ENCODE assay signal across 1 cellular context in the genomic region with DNA sequence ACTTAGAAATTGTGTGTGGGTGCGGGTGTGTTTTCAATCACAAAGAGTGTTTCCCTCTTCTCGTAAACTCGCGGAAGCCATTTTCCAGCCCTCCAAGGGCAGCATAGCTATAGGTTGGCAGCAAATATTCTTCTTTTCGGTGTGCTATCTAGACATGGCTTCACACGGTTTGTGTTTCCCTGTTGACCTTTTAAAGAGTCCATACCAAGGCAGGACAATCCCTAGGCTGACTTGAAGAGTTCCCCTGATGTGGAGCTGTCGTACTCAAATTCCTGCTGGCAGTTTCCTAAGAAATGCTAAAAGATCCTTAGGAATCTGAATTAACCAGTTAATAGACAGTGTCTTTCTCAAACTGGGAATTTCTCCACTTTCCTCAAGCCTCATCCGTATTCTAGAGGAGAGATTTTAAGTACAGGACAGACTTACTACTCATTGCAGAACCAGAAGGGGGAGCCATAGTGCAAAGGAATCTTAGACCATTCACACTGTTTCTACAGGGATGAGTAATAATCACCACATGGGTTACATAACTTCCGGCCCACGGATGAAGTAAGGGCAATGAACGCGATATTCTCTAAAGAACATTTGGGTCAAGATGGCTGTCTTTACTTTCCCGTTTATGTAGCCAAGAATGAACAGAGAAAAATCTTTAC.
TF ChIP-seq lines count a peak whose summit lies in the region.

No MANE protein-coding gene starts in this region.

TF ChIP-seq in HepG2, 621 proteins besides CTCF, POLR2A, EP300 and RAD21 (continued from another document and continues in another):
- peak; percentile 68; the same call in 1 of the 2 replicates for TF ChIP-seq JUND (CRISPR knock-in tag; IDR thresholded peaks at IDR 0.05)
- no peak for TF ChIP-seq SUZ12 (IDR thresholded peaks at IDR 0.05; ENCODE audit: low read depth, low read length)
- no peak for TF ChIP-seq NRL (CRISPR knock-in tag; IDR thresholded peaks at IDR 0.05; ENCODE audit: borderline replicate concordance)
- TF ChIP-seq, protein P1, sequence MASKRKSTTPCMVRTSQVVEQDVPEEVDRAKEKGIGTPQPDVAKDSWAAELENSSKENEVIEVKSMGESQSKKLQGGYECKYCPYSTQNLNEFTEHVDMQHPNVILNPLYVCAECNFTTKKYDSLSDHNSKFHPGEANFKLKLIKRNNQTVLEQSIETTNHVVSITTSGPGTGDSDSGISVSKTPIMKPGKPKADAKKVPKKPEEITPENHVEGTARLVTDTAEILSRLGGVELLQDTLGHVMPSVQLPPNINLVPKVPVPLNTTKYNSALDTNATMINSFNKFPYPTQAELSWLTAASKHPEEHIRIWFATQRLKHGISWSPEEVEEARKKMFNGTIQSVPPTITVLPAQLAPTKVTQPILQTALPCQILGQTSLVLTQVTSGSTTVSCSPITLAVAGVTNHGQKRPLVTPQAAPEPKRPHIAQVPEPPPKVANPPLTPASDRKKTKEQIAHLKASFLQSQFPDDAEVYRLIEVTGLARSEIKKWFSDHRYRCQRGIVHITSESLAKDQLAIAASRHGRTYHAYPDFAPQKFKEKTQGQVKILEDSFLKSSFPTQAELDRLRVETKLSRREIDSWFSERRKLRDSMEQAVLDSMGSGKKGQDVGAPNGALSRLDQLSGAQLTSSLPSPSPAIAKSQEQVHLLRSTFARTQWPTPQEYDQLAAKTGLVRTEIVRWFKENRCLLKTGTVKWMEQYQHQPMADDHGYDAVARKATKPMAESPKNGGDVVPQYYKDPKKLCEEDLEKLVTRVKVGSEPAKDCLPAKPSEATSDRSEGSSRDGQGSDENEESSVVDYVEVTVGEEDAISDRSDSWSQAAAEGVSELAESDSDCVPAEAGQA (IDR thresholded peaks at IDR 0.05; ENCODE audit: low read depth): no peak
- TF ChIP-seq, protein P1 (CRISPR knock-in tag; IDR thresholded peaks at IDR 0.05; ENCODE audit: borderline replicate concordance): no peak
- TF ChIP-seq GABPA (IDR thresholded peaks at IDR 0.05; ENCODE audit: low read depth, low read length): no peak
- TF ChIP-seq GABPA (CRISPR knock-in tag; IDR thresholded peaks at IDR 0.05; ENCODE audit: low read depth): peak; percentile 77
- no peak for TF ChIP-seq ATAD3A (CRISPR knock-in tag; IDR thresholded peaks at IDR 0.05)
- 0 out of 2 replicates have a peak, but pooled peaks have one; percentile 30 for TF ChIP-seq HOXD1 (CRISPR knock-in tag; IDR thresholded peaks at IDR 0.05)
- TF ChIP-seq, protein P2, sequence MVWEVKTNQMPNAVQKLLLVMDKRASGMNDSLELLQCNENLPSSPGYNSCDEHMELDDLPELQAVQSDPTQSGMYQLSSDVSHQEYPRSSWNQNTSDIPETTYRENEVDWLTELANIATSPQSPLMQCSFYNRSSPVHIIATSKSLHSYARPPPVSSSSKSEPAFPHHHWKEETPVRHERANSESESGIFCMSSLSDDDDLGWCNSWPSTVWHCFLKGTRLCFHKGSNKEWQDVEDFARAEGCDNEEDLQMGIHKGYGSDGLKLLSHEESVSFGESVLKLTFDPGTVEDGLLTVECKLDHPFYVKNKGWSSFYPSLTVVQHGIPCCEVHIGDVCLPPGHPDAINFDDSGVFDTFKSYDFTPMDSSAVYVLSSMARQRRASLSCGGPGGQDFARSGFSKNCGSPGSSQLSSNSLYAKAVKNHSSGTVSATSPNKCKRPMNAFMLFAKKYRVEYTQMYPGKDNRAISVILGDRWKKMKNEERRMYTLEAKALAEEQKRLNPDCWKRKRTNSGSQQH (CRISPR knock-in tag; IDR thresholded peaks at IDR 0.05; ENCODE audit: low read depth): 0 out of 2 replicates have a peak, but pooled peaks have one; percentile 30
- TF ChIP-seq, protein P3, sequence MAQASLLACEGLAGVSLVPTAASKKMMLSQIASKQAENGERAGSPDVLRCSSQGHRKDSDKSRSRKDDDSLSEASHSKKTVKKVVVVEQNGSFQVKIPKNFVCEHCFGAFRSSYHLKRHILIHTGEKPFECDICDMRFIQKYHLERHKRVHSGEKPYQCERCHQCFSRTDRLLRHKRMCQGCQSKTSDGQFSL (CRISPR knock-in tag; IDR thresholded peaks at IDR 0.05): no peak
- TF ChIP-seq, protein P4, sequence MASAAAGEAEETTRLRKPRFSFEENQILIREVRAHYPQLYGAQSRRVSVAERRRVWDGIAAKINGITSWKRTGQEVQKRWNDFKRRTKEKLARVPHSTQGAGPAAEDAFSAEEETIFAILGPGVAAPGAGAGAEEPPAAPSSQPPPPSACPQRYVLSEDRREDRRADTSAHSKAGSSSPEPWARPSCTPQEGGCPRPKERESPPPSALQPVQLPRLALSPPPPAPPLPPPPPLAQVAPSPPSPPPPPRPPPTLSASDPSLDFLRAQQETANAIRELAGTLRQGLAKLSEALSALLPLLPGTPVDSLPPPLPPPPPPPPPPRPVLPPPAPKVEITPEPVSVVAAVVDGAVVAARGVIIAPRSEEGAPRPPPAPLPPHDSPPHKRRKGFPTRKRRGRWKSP (CRISPR knock-in tag; IDR thresholded peaks at IDR 0.05): no peak
- TF ChIP-seq, protein P5, sequence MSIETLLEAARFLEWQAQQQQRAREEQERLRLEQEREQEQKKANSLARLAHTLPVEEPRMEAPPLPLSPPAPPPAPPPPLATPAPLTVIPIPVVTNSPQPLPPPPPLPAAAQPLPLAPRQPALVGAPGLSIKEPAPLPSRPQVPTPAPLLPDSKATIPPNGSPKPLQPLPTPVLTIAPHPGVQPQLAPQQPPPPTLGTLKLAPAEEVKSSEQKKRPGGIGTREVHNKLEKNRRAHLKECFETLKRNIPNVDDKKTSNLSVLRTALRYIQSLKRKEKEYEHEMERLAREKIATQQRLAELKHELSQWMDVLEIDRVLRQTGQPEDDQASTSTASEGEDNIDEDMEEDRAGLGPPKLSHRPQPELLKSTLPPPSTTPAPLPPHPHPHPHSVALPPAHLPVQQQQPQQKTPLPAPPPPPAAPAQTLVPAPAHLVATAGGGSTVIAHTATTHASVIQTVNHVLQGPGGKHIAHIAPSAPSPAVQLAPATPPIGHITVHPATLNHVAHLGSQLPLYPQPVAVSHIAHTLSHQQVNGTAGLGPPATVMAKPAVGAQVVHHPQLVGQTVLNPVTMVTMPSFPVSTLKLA (IDR thresholded peaks at IDR 0.05): no peak
- TF ChIP-seq KAT8 (CRISPR knock-in tag; IDR thresholded peaks at IDR 0.05): 0 out of 2 replicates have a peak, but pooled peaks have one; percentile 35
- TF ChIP-seq NR2F2 (IDR thresholded peaks at IDR 0.05; ENCODE audit: borderline replicate concordance, low read depth): no peak
- TF ChIP-seq ZFP41 (CRISPR knock-in tag; IDR thresholded peaks at IDR 0.05; ENCODE audit: borderline replicate concordance): no peak
- no peak for TF ChIP-seq KLF13 (CRISPR knock-in tag; IDR thresholded peaks at IDR 0.05)
- no peak for TF ChIP-seq THYN1 (CRISPR knock-in tag; IDR thresholded peaks at IDR 0.05; ENCODE audit: borderline replicate concordance, low read depth)
- TF ChIP-seq SMC3 (IDR thresholded peaks at IDR 0.05; ENCODE audit: low read length): peak; percentile 73
- no peak for TF ChIP-seq ZNF598 (CRISPR knock-in tag; IDR thresholded peaks at IDR 0.05; ENCODE audit: borderline replicate concordance)
- TF ChIP-seq TMF1 (CRISPR knock-in tag; IDR thresholded peaks at IDR 0.05; ENCODE audit: low read depth): no peak
- TF ChIP-seq, protein P6, sequence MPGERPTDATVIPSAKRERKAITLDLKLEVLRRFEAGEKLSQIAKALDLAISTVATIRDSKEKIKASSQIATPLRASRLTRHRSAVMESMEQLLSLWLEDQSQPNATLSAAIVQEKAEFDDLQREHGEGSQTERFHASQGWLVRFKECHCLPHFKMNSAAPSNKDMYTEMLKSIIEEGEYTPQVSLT (CRISPR knock-in tag; IDR thresholded peaks at IDR 0.05; ENCODE audit: borderline replicate concordance, low read depth): no peak
- peak; percentile 27; the same call in 1 of the 2 replicates for TF ChIP-seq ISL2 (CRISPR knock-in tag; IDR thresholded peaks at IDR 0.05)
- TF ChIP-seq ZSCAN21 (CRISPR knock-in tag; IDR thresholded peaks at IDR 0.05; ENCODE audit: borderline replicate concordance): no peak
- TF ChIP-seq, protein P7, sequence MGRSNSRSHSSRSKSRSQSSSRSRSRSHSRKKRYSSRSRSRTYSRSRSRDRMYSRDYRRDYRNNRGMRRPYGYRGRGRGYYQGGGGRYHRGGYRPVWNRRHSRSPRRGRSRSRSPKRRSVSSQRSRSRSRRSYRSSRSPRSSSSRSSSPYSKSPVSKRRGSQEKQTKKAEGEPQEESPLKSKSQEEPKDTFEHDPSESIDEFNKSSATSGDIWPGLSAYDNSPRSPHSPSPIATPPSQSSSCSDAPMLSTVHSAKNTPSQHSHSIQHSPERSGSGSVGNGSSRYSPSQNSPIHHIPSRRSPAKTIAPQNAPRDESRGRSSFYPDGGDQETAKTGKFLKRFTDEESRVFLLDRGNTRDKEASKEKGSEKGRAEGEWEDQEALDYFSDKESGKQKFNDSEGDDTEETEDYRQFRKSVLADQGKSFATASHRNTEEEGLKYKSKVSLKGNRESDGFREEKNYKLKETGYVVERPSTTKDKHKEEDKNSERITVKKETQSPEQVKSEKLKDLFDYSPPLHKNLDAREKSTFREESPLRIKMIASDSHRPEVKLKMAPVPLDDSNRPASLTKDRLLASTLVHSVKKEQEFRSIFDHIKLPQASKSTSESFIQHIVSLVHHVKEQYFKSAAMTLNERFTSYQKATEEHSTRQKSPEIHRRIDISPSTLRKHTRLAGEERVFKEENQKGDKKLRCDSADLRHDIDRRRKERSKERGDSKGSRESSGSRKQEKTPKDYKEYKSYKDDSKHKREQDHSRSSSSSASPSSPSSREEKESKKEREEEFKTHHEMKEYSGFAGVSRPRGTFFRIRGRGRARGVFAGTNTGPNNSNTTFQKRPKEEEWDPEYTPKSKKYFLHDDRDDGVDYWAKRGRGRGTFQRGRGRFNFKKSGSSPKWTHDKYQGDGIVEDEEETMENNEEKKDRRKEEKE (IDR thresholded peaks at IDR 0.05): no peak
- no peak for TF ChIP-seq ZNF230 (CRISPR knock-in tag; IDR thresholded peaks at IDR 0.05)
- TF ChIP-seq THAP11 (CRISPR knock-in tag; IDR thresholded peaks at IDR 0.05): peak; percentile 34; the same call in 1 of the 2 replicates
- TF ChIP-seq, protein P8, sequence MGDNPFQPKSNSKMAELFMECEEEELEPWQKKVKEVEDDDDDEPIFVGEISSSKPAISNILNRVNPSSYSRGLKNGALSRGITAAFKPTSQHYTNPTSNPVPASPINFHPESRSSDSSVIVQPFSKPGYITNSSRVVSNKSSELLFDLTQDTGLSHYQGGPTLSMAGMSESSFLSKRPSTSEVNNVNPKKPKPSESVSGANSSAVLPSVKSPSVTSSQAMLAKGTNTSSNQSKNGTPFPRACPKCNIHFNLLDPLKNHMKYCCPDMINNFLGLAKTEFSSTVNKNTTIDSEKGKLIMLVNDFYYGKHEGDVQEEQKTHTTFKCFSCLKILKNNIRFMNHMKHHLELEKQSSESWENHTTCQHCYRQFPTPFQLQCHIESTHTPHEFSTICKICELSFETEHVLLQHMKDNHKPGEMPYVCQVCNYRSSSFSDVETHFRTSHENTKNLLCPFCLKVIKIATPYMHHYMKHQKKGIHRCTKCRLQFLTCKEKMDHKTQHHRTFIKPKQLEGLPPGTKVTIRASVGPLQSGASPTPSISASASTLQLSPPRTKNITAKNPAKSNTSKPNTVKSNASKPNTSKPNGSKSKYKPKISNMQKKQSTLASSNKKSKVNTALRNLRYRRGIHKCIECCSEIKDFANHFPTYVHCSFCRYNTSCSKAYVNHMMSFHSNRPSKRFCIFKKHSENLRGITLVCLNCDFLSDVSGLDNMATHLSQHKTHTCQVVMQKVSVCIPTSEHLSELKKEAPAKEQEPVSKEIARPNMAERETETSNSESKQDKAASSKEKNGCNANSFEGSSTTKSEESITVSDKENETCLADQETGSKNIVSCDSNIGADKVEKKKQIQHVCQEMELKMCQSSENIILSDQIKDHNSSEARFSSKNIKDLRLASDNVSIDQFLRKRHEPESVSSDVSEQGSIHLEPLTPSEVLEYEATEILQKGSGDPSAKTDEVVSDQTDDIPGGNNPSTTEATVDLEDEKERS (CRISPR knock-in tag; IDR thresholded peaks at IDR 0.05): 0 out of 2 replicates have a peak, but pooled peaks have one; percentile 27
- TF ChIP-seq, protein P9, sequence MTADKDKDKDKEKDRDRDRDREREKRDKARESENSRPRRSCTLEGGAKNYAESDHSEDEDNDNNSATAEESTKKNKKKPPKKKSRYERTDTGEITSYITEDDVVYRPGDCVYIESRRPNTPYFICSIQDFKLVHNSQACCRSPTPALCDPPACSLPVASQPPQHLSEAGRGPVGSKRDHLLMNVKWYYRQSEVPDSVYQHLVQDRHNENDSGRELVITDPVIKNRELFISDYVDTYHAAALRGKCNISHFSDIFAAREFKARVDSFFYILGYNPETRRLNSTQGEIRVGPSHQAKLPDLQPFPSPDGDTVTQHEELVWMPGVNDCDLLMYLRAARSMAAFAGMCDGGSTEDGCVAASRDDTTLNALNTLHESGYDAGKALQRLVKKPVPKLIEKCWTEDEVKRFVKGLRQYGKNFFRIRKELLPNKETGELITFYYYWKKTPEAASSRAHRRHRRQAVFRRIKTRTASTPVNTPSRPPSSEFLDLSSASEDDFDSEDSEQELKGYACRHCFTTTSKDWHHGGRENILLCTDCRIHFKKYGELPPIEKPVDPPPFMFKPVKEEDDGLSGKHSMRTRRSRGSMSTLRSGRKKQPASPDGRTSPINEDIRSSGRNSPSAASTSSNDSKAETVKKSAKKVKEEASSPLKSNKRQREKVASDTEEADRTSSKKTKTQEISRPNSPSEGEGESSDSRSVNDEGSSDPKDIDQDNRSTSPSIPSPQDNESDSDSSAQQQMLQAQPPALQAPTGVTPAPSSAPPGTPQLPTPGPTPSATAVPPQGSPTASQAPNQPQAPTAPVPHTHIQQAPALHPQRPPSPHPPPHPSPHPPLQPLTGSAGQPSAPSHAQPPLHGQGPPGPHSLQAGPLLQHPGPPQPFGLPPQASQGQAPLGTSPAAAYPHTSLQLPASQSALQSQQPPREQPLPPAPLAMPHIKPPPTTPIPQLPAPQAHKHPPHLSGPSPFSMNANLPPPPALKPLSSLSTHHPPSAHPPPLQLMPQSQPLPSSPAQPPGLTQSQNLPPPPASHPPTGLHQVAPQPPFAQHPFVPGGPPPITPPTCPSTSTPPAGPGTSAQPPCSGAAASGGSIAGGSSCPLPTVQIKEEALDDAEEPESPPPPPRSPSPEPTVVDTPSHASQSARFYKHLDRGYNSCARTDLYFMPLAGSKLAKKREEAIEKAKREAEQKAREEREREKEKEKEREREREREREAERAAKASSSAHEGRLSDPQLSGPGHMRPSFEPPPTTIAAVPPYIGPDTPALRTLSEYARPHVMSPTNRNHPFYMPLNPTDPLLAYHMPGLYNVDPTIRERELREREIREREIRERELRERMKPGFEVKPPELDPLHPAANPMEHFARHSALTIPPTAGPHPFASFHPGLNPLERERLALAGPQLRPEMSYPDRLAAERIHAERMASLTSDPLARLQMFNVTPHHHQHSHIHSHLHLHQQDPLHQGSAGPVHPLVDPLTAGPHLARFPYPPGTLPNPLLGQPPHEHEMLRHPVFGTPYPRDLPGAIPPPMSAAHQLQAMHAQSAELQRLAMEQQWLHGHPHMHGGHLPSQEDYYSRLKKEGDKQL (CRISPR knock-in tag; IDR thresholded peaks at IDR 0.05; ENCODE audit: low read depth): no peak
